ENCODE assay signal across 8 cellular contexts in the genomic region with DNA sequence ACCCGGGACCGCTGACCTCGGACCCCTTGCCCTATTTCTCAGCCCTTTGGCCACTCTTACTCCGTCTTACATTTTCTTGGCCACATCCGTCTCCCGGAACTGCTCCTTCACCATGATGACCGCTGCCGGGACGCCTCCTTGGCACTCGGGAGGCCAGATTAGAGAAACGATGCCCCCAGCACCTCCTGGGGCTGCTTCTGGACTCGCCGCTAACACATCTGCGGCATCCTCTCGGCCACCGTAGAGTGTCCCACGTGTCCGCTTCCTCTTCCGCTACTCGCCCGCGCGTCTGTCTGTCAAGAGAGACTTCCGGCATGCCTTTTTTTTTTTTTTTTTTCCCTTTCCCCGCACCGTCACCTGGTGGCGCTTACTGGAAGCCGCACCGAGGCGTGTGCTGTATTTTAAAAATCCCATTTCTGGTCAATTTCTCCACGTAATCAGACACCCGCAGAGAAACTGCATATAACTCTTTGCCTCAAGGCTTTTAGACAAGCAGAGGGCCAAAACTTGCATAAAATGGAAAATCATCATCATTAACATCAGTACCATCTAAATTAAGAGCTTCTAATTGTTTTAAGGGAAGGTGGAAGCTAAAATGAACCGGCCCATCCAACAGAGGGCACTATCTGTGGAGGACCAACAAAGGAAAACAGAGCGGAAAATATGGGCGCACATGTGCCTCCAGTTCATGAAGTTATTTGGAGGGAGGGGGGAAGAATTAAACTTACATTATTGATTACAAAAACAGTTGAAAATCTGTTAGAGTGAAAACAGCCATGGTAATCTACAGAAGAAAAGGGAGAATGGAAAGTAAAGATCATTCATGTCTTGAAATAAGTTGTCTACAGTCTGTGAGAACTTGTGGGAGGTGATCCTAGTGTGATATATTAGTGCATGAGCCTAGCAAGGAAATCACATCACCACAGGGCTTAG. TPM values are rescaled to one million over a fixed set of nuclear protein-coding genes. Genes with fewer than 3 reads are reported as not detected.
DNase-seq lines count a peak whose midpoint lies in the region; ATAC-seq, FAIRE-seq and TF ChIP-seq lines count a peak whose summit lies in the region.

Gene POLR3A, minus strand, starts transcription at position 222 of the 933 bp plus-strand sequence. Its CDS starts 108 bp downstream, at position 114.

- intact Hi-C loops in HepG2 (cut with micrococcal nuclease; ENCODE audit: unreplicated experiment), result loop anchor here (1.0 to 2.0 kb wide), 3 partner anchors 40 to 180 kb away; no protein-coding TSS in a partner anchor

- peak within 1 kb of the TSS; percentile 81 for H3K4me2 ChIP-seq in HepG2 (ENCODE audit: low read depth, low read length)

- CTCF ChIA-PET in HepG2 (lab: Yijun Ruan, JAX; ENCODE audit: low intra/inter-chr PET ratio, low total read pairs), result interaction anchor here (2.1 kb wide), 1 partner anchor 183 kb away, joined by 11 read pairs; no protein-coding TSS in a partner anchor

- peaks cover 34% of the 10 kb centered on the region for H3K79me2 ChIP-seq in HepG2 (ENCODE audit: insufficient read depth, low read length)

- peak within 1 kb of the TSS; percentile 99 for H2AFZ ChIP-seq in HepG2 (ENCODE audit: low read length)

- BruUV-seq in HepG2 (replicated peaks; lab: Mats Ljungman, UMichigan), result no TSS peak

- DNase-seq in C1 segment of cervical spinal cord (lab: John Stamatoyannopoulos, UW), result peak; percentile 37 to 91 (median 84)
- peak; percentile 81 for DNase-seq in NCI-H526 treated with DMSO at 0.1 percent for 48 hours (lab: John Stamatoyannopoulos, UW)
- peak; percentile 91 for DNase-seq in activated CD4-positive, alpha-beta T cell treated with anti-CD3 and anti-CD28 coated beads, Interleukin-2, amount 50 U/mL, for 1 hour
- DNase-seq in dermis blood vessel endothelial cell, result peak; percentile 99
- peak; percentile 93 for DNase-seq in HepG2 (ENCODE audit: low spot score)
- DNase-seq in stimulated activated CD4-positive, alpha-beta T cell treated with anti-CD3 and anti-CD28 coated beads, Interleukin-4, amount 100 ng/mL, for 1 hour, result peak; percentile 91

- TF ChIP-seq EP300 in HepG2 (IDR thresholded peaks at IDR 0.05; ENCODE audit: low read depth in 2 of 2, low read length in 2 of 2), result no peak
- no peak for TF ChIP-seq EP300 in HepG2 (CRISPR knock-in tag; IDR thresholded peaks at IDR 0.05; ENCODE audit: borderline replicate concordance)

- peak; percentile 73 for TF ChIP-seq CTCF in HepG2 (CRISPR knock-in tag; IDR thresholded peaks at IDR 0.05)

- no peaks in the 10 kb centered on the region for H3K9me3 ChIP-seq in HepG2 (ENCODE audit: low read length)

- peaks cover 6 to 25% of the 10 kb centered on the region in 2 experiments; a peak in 4 of 5 replicates for H3K36me3 ChIP-seq in HepG2 (replicated peaks in 1 of 2; ENCODE audit: control insufficient read depth in 1 of 2, insufficient read depth in 2 of 2, low read length in 2 of 2)

- peak; percentile 62 for FAIRE-seq in HepG2 (lab: Jason Lieb, UNC)

- TF ChIP-seq POLR2A in HepG2 (IDR thresholded peaks at IDR 0.05; ENCODE audit: insufficient read depth in 1 of 2, low read depth in 2 of 2, low read length in 2 of 2), result peak; percentile 73 to 81

- H3K9ac ChIP-seq in HepG2 (ENCODE audit: insufficient read depth, low read depth, low read length), result peak within 1 kb of the TSS; percentile 92

- H3K4me3 ChIP-seq in HepG2 (replicated peaks in 1 of 3; ENCODE audit: insufficient read depth in 1 of 3, low read depth in 2 of 3, low read length in 3 of 3), result peak within 1 kb of the TSS; percentile 80 to 95 (median 81)

- WGBS in HepG2 (ENCODE audit: low lambda C conversion rate), result under 1% methylated on average over 34 of the region's 35 CpGs

- no peaks in the 10 kb centered on the region; a peak in 2 of 5 replicates for H3K27me3 ChIP-seq in HepG2 (ENCODE audit: control insufficient read depth in 1 of 2, insufficient read depth in 2 of 2, low read length in 2 of 2)

- POLR2A ChIA-PET in HepG2 (lab: Yijun Ruan, JAX), result interaction anchor here (0.7 to 2.4 kb wide), 3 partner anchors 38 to 1033 kb away, joined by 3 to 9 read pairs (median 6); no protein-coding TSS in a partner anchor

- in situ Hi-C loops in HepG2 (cut with HindIII; ENCODE audit: extremely low pct_ligation_motif_present, low pct_unique_long_range_greater_than_20kb), result loop anchor here (10.0 kb wide), 1 partner anchor 185 kb away; no protein-coding TSS in a partner anchor

- H4K20me1 ChIP-seq in HepG2 (ENCODE audit: insufficient read depth, low read length), result peaks cover 3% of the 10 kb centered on the region; the same call in 1 of the 2 replicates

- H3K27ac ChIP-seq in HepG2 (ENCODE audit: extremely low read length, insufficient read depth, low read length), result peak within 1 kb of the TSS; percentile 95

- no peak; the same call in 1 of the 2 replicates for TF ChIP-seq RAD21 in HepG2 (CRISPR knock-in tag; IDR thresholded peaks at IDR 0.05)

- ATAC-seq in GM19324 (IDR thresholded peaks at IDR 0.05; ENCODE audit: low FRiP score, unreplicated experiment) (peak; percentile 62), HG03469 (IDR thresholded peaks at IDR 0.05; ENCODE audit: unreplicated experiment) (peak; percentile 34), HepG2 (peak; percentile 82)

- peaks cover 24% of the 10 kb centered on the region for H3K4me1 ChIP-seq in HepG2 (ENCODE audit: insufficient read depth, low read length)

TF ChIP-seq in HepG2, 621 proteins besides CTCF, POLR2A, EP300 and RAD21 (continues in another document):
- peak; percentile 9; the same call in 1 of the 2 replicates for TF ChIP-seq TSC22D2 (CRISPR knock-in tag; IDR thresholded peaks at IDR 0.05; ENCODE audit: borderline replicate concordance)
- TF ChIP-seq ISX (CRISPR knock-in tag; conservative IDR thresholded peaks at IDR 0.05), result 0 out of 2 replicates have a peak, but pooled peaks have one; percentile 38
- TF ChIP-seq, protein P1, sequence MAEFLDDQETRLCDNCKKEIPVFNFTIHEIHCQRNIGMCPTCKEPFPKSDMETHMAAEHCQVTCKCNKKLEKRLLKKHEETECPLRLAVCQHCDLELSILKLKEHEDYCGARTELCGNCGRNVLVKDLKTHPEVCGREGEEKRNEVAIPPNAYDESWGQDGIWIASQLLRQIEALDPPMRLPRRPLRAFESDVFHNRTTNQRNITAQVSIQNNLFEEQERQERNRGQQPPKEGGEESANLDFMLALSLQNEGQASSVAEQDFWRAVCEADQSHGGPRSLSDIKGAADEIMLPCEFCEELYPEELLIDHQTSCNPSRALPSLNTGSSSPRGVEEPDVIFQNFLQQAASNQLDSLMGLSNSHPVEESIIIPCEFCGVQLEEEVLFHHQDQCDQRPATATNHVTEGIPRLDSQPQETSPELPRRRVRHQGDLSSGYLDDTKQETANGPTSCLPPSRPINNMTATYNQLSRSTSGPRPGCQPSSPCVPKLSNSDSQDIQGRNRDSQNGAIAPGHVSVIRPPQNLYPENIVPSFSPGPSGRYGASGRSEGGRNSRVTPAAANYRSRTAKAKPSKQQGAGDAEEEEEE (CRISPR knock-in tag; IDR thresholded peaks at IDR 0.05; ENCODE audit: borderline replicate concordance), result no peak
- no peak for TF ChIP-seq ZNF841 (CRISPR knock-in tag; IDR thresholded peaks at IDR 0.05; ENCODE audit: borderline replicate concordance)
- peak; percentile 32; the same call in 1 of the 2 replicates for TF ChIP-seq ZNF788 (CRISPR knock-in tag; IDR thresholded peaks at IDR 0.05; ENCODE audit: borderline replicate concordance)
- no peak for TF ChIP-seq JDP2 (CRISPR knock-in tag; IDR thresholded peaks at IDR 0.05; ENCODE audit: borderline replicate concordance)
- TF ChIP-seq EHMT2 (IDR thresholded peaks at IDR 0.05; ENCODE audit: borderline replicate concordance, low read depth, low read length), result 0 out of 2 replicates have a peak, but pooled peaks have one; percentile 41
- 0 out of 2 replicates have a peak, but pooled peaks have one; percentile 65 for TF ChIP-seq ATF1 (CRISPR knock-in tag; IDR thresholded peaks at IDR 0.05)
- no peak for TF ChIP-seq SYNCRIP (IDR thresholded peaks at IDR 0.05; ENCODE audit: insufficient read depth, low read depth, low read length)
- no peak for TF ChIP-seq ZNF460 (CRISPR knock-in tag; IDR thresholded peaks at IDR 0.05; ENCODE audit: borderline replicate concordance)
- no peak; the same call in 1 of the 2 replicates for TF ChIP-seq ZNF296 (CRISPR knock-in tag; conservative IDR thresholded peaks at IDR 0.05)
- TF ChIP-seq ZFP36L2 (CRISPR knock-in tag; IDR thresholded peaks at IDR 0.05), result no peak
- peak; percentile 80 for TF ChIP-seq XRCC5 (optimal IDR thresholded peaks at IDR 0.05; ENCODE audit: low read length)
- TF ChIP-seq ZNF644 (CRISPR knock-in tag; IDR thresholded peaks at IDR 0.05; ENCODE audit: low read depth), result no peak
- no peak for TF ChIP-seq TMF1 (CRISPR knock-in tag; IDR thresholded peaks at IDR 0.05; ENCODE audit: low read depth)
- no peak for TF ChIP-seq FLYWCH1 (CRISPR knock-in tag; IDR thresholded peaks at IDR 0.05)
- no peak for TF ChIP-seq ZNF33B (CRISPR knock-in tag; IDR thresholded peaks at IDR 0.05)
- TF ChIP-seq ZNF282 (IDR thresholded peaks at IDR 0.05; ENCODE audit: partially characterized antibody), result no peak

RNA-seq across cellular contexts. Expression of gene POLR3A, which starts in this region (rescaled TPM):
- total RNA-seq in dermis blood vessel endothelial cell (12.1 and 16.0 TPM in 2 replicates), HepG2 (2016; rRNA removed; fragmentation: Illumina TruSeq; extraction: Trizol) (19.2 and 26.3 TPM in 2 replicates)
- 6.3 TPM in 2 replicates for total RNA-seq in HepG2 (2016; cell fraction: cytosol; rRNA removed; fragmentation: Illumina TruSeq; extraction: Trizol; ENCODE audit: low read depth)
- 18.7 and 24.8 TPM in 2 replicates for total RNA-seq in HepG2 (2016; cell fraction: insoluble cytoplasmic fraction; rRNA removed; fragmentation: Illumina TruSeq; extraction: Trizol)
- 8.1 and 8.7 TPM in 2 replicates for total RNA-seq in HepG2 (2016; cell fraction: membrane; rRNA removed; fragmentation: Illumina TruSeq; extraction: Trizol)
- total RNA-seq in HepG2 (2016; cell fraction: nucleus; rRNA removed; fragmentation: Illumina TruSeq; extraction: Trizol), result 26.9 and 33.4 TPM in 2 replicates
- polyA plus RNA-seq in HepG2 (2011; rRNA removed), result 13.2 and 13.6 TPM in 2 replicates
- polyA plus RNA-seq in HepG2 (2011; cell fraction: cytosol; rRNA removed), result 10.1 and 11.6 TPM in 2 replicates
- 13.4 and 15.1 TPM in 2 replicates for polyA plus RNA-seq in HepG2 (2011; cell fraction: nucleus; rRNA removed)
- polyA plus RNA-seq in HepG2 (2012), result 13.5 and 15.5 TPM in 2 replicates
- 1.0 and 1.3 TPM in 2 replicates for polyA plus RNA-seq in HepG2 (2016; cell fraction: cytosol; fragmentation: Illumina TruSeq; extraction: Trizol; ENCODE audit: low read depth)
- 19.3 and 20.6 TPM in 2 replicates for polyA plus RNA-seq in HepG2 (2016; cell fraction: insoluble cytoplasmic fraction; fragmentation: Illumina TruSeq; extraction: Trizol; ENCODE audit: low read depth)
- polyA plus RNA-seq in HepG2 (2016; cell fraction: membrane; fragmentation: Illumina TruSeq; extraction: Trizol; ENCODE audit: low read depth), result 2.3 and 3.0 TPM in 2 replicates
- 28.5 and 29.9 TPM in 2 replicates for polyA plus RNA-seq in HepG2 (2016; cell fraction: nucleus; fragmentation: Illumina TruSeq; extraction: Trizol; ENCODE audit: insufficient read depth, low read depth)
- polyA minus RNA-seq in HepG2 (2011; rRNA and poly(A)+ RNA removed; ENCODE audit: low replicate concordance), result 29.5 and 34.2 TPM in 2 replicates
- 26.9 and 33.1 TPM in 2 replicates for polyA minus RNA-seq in HepG2 (2011; cell fraction: cytosol; rRNA and poly(A)+ RNA removed)
- 65.7 and 71.6 TPM in 2 replicates for polyA minus RNA-seq in HepG2 (2011; cell fraction: nucleus; rRNA and poly(A)+ RNA removed)

Comparison
In these comparisons a context has a peak if more than half of its experiments do, and no peak if none do; other contexts are left out.
1. Peak in every context shown above with its lines: DNase-seq, ATAC-seq, H3K4me3 ChIP-seq and H3K27ac ChIP-seq.